Comparison of ENCODE assay signal across 24 cellular contexts in genomic region chr11:40987895-40988435, GRCh38.
"Had no signal": no experiment of that assay in that cellular context is flagged by ENCODE, and none has a peak within 500 bp of the region (broad histone marks: within the 10 kb centered on the region; RNA-seq: fewer than 3 reads in every experiment).

No MANE protein-coding gene starts in this region.

- H3K4me3 ChIP-seq: breast epithelium, K562, Peyer's patch had no signal

- H3K36me3 ChIP-seq: breast epithelium, Peyer's patch had no signal

- H3K27ac ChIP-seq: breast epithelium, Peyer's patch had no signal

- DNase-seq: activated CD4-positive, alpha-beta T cell treated with anti-CD3 and anti-CD28 coated beads for 48 hours; activated CD4-positive, alpha-beta T cell treated with anti-CD3 and anti-CD28 coated beads, Interleukin-2, amount 50 U/mL, for 4 hours; activated CD4-positive, CD25-positive, alpha-beta regulatory T cell treated with anti-CD3 and anti-CD28 coated beads, Interleukin-2, amount 50 U/mL, for 72 hours; activated CD8-positive, alpha-beta memory T cell treated with anti-CD3 and anti-CD28 coated beads, Interleukin-2, amount 50 U/mL, for 48 hours; activated CD8-positive, alpha-beta T cell treated with anti-CD3 and anti-CD28 coated beads, Interleukin-2, amount 10 ng/mL, durations not matched to agents 7 days and 5 days; activated naive CD4-positive, alpha-beta T cell; activated T-cell treated with anti-CD3 and anti-CD28 coated beads, Interleukin-2, amount 50 U/mL, for 1 hour; aorta; central memory CD4-positive, alpha-beta T cell; Karpas-422; NCI-H1105 treated with DMSO at 0.1 percent for 48 hours; NCI-H1436 treated with DMSO at 0.1 percent for 48 hours; NCI-H187; NCI-H2081; NCI-H446 treated with DMSO at 0.1 percent for 48 hours; NCI-H524 treated with DMSO at 0.1 percent for 48 hours; NCI-H748 treated with DMSO at 0.1 percent for 48 hours; Peyer's patch; SHP77 treated with DMSO at 0.1 percent for 48 hours; T-helper 17 cell; T-helper 9 cell had no signal

- ATAC-seq: activated CD8-positive, alpha-beta T cell treated with anti-CD3 and anti-CD28 coated beads, Interleukin-2, amount 10 ng/mL, durations not matched to agents 7 days and 5 days; K562; T-helper 17 cell; WTC11 had no signal

- H3K9me3 ChIP-seq: breast epithelium, Peyer's patch had no signal

- H3K27me3 ChIP-seq: breast epithelium, Peyer's patch had no signal

- H3K4me1 ChIP-seq: breast epithelium, Peyer's patch had no signal
